9 cellular contexts compared by ENCODE assay signal in the genomic region with DNA sequence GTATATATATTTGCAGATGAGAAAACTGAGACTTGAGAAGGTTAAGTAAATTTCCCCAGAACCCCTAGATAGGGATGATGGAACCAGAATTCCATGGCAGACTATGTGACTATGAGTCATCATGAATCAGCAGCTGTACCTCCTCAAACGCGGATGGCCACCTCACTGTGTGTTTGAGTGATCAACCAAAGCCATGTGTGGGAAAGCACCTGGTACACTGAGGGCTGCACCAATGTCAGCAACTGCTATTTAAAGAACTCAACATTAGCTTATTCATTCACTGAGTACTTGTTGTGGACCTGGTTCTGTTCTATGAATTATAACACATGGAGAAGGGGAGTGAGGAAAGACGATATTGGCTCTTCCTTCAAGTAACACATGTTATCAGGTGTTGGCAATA.
DNase-seq lines count a peak whose midpoint lies in the region; ATAC-seq and TF ChIP-seq lines count a peak whose summit lies in the region.
"Had no signal": no experiment of that assay in that cellular context is flagged by ENCODE, and none has a peak within 500 bp of the region (broad histone marks: within the 10 kb centered on the region; RNA-seq: fewer than 3 reads in every experiment).

No MANE protein-coding gene starts in this region.

- H3K27me3 ChIP-seq in osteoblast (ENCODE audit: insufficient read depth, low read length): no peaks in the 10 kb centered on the region

- H3K4me2 ChIP-seq in osteoblast (ENCODE audit: insufficient read depth, low read length): peak overlapping the region; percentile 19

- ATAC-seq in GM18907 (IDR thresholded peaks at IDR 0.05; ENCODE audit: unreplicated experiment) (peak; percentile 83), HG03039 (IDR thresholded peaks at IDR 0.05; ENCODE audit: unreplicated experiment) (peak; percentile 96)

- no peaks in the 10 kb centered on the region for H3K36me3 ChIP-seq in osteoblast (ENCODE audit: insufficient read depth, low read length)

- no peak overlapping the region for H3K4me3 ChIP-seq in osteoblast (ENCODE audit: insufficient read depth, low read length)

- H3K27ac ChIP-seq in osteoblast (ENCODE audit: low read depth, low read length): peak overlapping the region; percentile 88
- H3K27ac ChIP-seq: VCaP had no signal

- H3K79me2 ChIP-seq in osteoblast (ENCODE audit: insufficient read depth, low read length): no peaks in the 10 kb centered on the region

- DNase-seq in SW 1271 (lab: John Stamatoyannopoulos, UW) (peak; percentile 18 to 57), osteoblast (ENCODE audit: insufficient read length, low spot score, missing footprints) (peak; percentile 45), NCI-H1092 treated with DMSO at 0.1 percent for 48 hours (lab: John Stamatoyannopoulos, UW) (no peak), NCI-H1417 (lab: John Stamatoyannopoulos, UW) (no peak), HuH-7 (ENCODE audit: low spot score) (no peak), SKM-1 (lab: John Stamatoyannopoulos, UW; ENCODE audit: unreplicated experiment) (no peak)

- H2AFZ ChIP-seq in osteoblast (ENCODE audit: low read length): no peak overlapping the region

- TF ChIP-seq CTCF in osteoblast (IDR thresholded peaks at IDR 0.05; ENCODE audit: extremely low read depth, low read depth, low read length): no peak

- no peaks in the 10 kb centered on the region for H3K9me3 ChIP-seq in osteoblast (ENCODE audit: low read depth, low read length)

- peaks cover 50% of the 10 kb centered on the region for H3K4me1 ChIP-seq in osteoblast (ENCODE audit: insufficient read depth, low read length)

- H4K20me1 ChIP-seq in osteoblast (ENCODE audit: insufficient read depth, low read length): no peaks in the 10 kb centered on the region

Comparison
In these comparisons a context has a peak if more than half of its experiments do, and no peak if none do; other contexts are left out.
1. DNase-seq: peak in SW 1271 (2 of 2) and osteoblast (single experiment); none in NCI-H1092 treated with DMSO at 0.1 percent for 48 hours (single experiment), NCI-H1417 (0 of 3), HuH-7 (single experiment) and SKM-1 (single experiment).